15 cellular contexts compared by ENCODE assay signal in genomic region chr10:12655940-12656339, GRCh38.
"Had no signal": no experiment of that assay in that cellular context is flagged by ENCODE, and none has a peak within 500 bp of the region (broad histone marks: within the 10 kb centered on the region; RNA-seq: fewer than 3 reads in every experiment).

No MANE protein-coding gene starts in this region.

- H3K4me3 ChIP-seq: ascending aorta, dorsolateral prefrontal cortex, gastroesophageal sphincter, mucosa of descending colon, transverse colon, vagina had no signal

- H3K27me3 Mint-ChIP-seq: activated CD4-positive, alpha-beta memory T cell treated with anti-CD3 and anti-CD28 coated beads for 36 hours had no signal

- H3K36me3 Mint-ChIP-seq: activated CD4-positive, alpha-beta memory T cell treated with anti-CD3 and anti-CD28 coated beads for 36 hours had no signal

- H3K4me1 ChIP-seq: ascending aorta, gastroesophageal sphincter, transverse colon, vagina had no signal

- H3K27ac Mint-ChIP-seq: activated CD4-positive, alpha-beta memory T cell treated with anti-CD3 and anti-CD28 coated beads for 36 hours; nephron had no signal

- H3K9me3 ChIP-seq: ascending aorta, gastroesophageal sphincter, mucosa of descending colon, transverse colon, vagina had no signal

- DNase-seq: activated CD4-positive, alpha-beta memory T cell treated with anti-CD3 and anti-CD28 coated beads for 36 hours; activated CD4-positive, CD25-positive, alpha-beta regulatory T cell treated with anti-CD3 and anti-CD28 coated beads, Interleukin-2, amount 50 U/mL, for 72 hours; activated CD8-positive, alpha-beta memory T cell treated with anti-CD3 and anti-CD28 coated beads, Interleukin-2, amount 50 U/mL, for 48 hours; activated naive CD4-positive, alpha-beta T cell treated with Interleukin-2 at 50 U/mL for 16 hours; dorsolateral prefrontal cortex; mucosa of descending colon; nucleus accumbens; posterior cingulate gyrus; retina; T-helper 9 cell; transverse colon had no signal

- H3K27ac ChIP-seq: ascending aorta, dorsolateral prefrontal cortex, gastroesophageal sphincter, transverse colon, vagina had no signal

- H3K27me3 ChIP-seq: ascending aorta, dorsolateral prefrontal cortex, gastroesophageal sphincter, transverse colon, vagina had no signal

- H3K4me3 Mint-ChIP-seq: activated CD4-positive, alpha-beta memory T cell treated with anti-CD3 and anti-CD28 coated beads for 36 hours; nephron had no signal

- H3K36me3 ChIP-seq: ascending aorta, transverse colon, vagina had no signal
